ENCODE assay signal across 21 cellular contexts in genomic region chr6:65989676-65990075, GRCh38.
DNase-seq lines count a peak whose midpoint lies in the region; ATAC-seq and TF ChIP-seq lines count a peak whose summit lies in the region.
"Had no signal": no experiment of that assay in that cellular context is flagged by ENCODE, and none has a peak within 500 bp of the region (broad histone marks: within the 10 kb centered on the region; RNA-seq: fewer than 3 reads in every experiment).

No MANE protein-coding gene starts in this region.

- no peaks in the 10 kb centered on the region for H3K27me3 Mint-ChIP-seq in neural progenitor cell (ENCODE audit: insufficient read depth, low read depth)
- H3K27me3 Mint-ChIP-seq: CD4-positive, alpha-beta T cell had no signal

- H3K4me1 ChIP-seq in OCI-LY3 (ENCODE audit: low read length) (no peaks in the 10 kb centered on the region), neural progenitor cell (no peaks in the 10 kb centered on the region)
- H3K4me1 ChIP-seq: BE2C had no signal

- H3K9ac ChIP-seq in OCI-LY3 (ENCODE audit: low read length): no peak overlapping the region
- no peak overlapping the region for H3K9ac ChIP-seq in neural progenitor cell
- H3K9ac ChIP-seq: BLaER1 treated with 17β-estradiol and CSF1 and Interleukin-3, amounts not matched to agents 10 nM and 100 nM; GM23248 had no signal

- H3K9me3 ChIP-seq in OCI-LY3 (ENCODE audit: insufficient read depth, low read length) (no peaks in the 10 kb centered on the region), neural progenitor cell (ENCODE audit: low read depth) (no peaks in the 10 kb centered on the region)
- H3K9me3 ChIP-seq: BE2C had no signal

- no peak overlapping the region for H3K4me3 ChIP-seq in OCI-LY3 (ENCODE audit: low read length)
- no peak overlapping the region for H3K4me3 ChIP-seq in neural progenitor cell
- H3K4me3 ChIP-seq: BLaER1 treated with 17β-estradiol and CSF1 and Interleukin-3, amounts not matched to agents 10 nM and 100 nM; GM12878; GM23248 had no signal

- H3K4me2 ChIP-seq in OCI-LY3 (ENCODE audit: low read length): no peak overlapping the region
- H3K4me2 ChIP-seq in neural progenitor cell: no peak overlapping the region
- H3K4me2 ChIP-seq: BLaER1 treated with 17β-estradiol and CSF1 and Interleukin-3, amounts not matched to agents 10 nM and 100 nM had no signal

- no peaks in the 10 kb centered on the region for H3K4me1 Mint-ChIP-seq in neural progenitor cell
- H3K4me1 Mint-ChIP-seq: CD14-positive monocyte; CD8-positive, alpha-beta memory T cell; H9 had no signal

- H3K27ac ChIP-seq in OCI-LY3 (ENCODE audit: low read length) (no peak overlapping the region), neural progenitor cell (no peak overlapping the region)
- H3K27ac ChIP-seq: 22Rv1; BLaER1 treated with 17β-estradiol and CSF1 and Interleukin-3, amounts not matched to agents 10 nM and 100 nM; GM23248 had no signal

- no peak for TF ChIP-seq CTCF in OCI-LY3 (IDR thresholded peaks at IDR 0.05; ENCODE audit: low read depth, low read length)
- no peak for TF ChIP-seq CTCF in neural progenitor cell (IDR thresholded peaks at IDR 0.05)

- peak overlapping the region; percentile 36; the same call in 1 of the 2 replicates for H2AFZ ChIP-seq in OCI-LY3 (ENCODE audit: low read depth, low read length)
- peak overlapping the region; percentile 10 for H2AFZ ChIP-seq in neural progenitor cell (replicated peaks)
- H2AFZ ChIP-seq: GM23248 had no signal

- H3K36me3 Mint-ChIP-seq in neural progenitor cell: no peaks in the 10 kb centered on the region
- H3K36me3 Mint-ChIP-seq: CD14-positive monocyte; CD8-positive, alpha-beta memory T cell had no signal

- H3K79me2 ChIP-seq in OCI-LY3 (ENCODE audit: low read length): no peaks in the 10 kb centered on the region
- H3K79me2 ChIP-seq in neural progenitor cell (ENCODE audit: low read depth): no peaks in the 10 kb centered on the region

- peak; percentile 24 for DNase-seq in islet precursor cell
- DNase-seq in neural progenitor cell (ENCODE audit: low spot score): no peak
- DNase-seq in H4 (ENCODE audit: low spot score): no peak
- DNase-seq in nucleus accumbens (lab: John Stamatoyannopoulos, UW): no peak
- DNase-seq: AML-193; CD4-positive, alpha-beta T cell; CD8-positive, alpha-beta memory T cell; DMS 273 treated with DMSO at 0.1 percent for 48 hours; DMS79; EL; GDM1; GM23248; H9 had no signal

- H3K4me3 Mint-ChIP-seq in neural progenitor cell: no peak overlapping the region
- H3K4me3 Mint-ChIP-seq: CD14-positive monocyte; CD4-positive, alpha-beta T cell; CD8-positive, alpha-beta memory T cell; H9 had no signal

- H3K9me3 Mint-ChIP-seq in neural progenitor cell: no peaks in the 10 kb centered on the region

- ATAC-seq in HG03159 (IDR thresholded peaks at IDR 0.05; ENCODE audit: unreplicated experiment): no peak
- ATAC-seq: GM12878, HCT116 had no signal

- H3K36me3 ChIP-seq in OCI-LY3 (replicated peaks; ENCODE audit: low read depth, low read length) (no peaks in the 10 kb centered on the region), neural progenitor cell (no peaks in the 10 kb centered on the region)
- H3K36me3 ChIP-seq: BE2C; BLaER1 treated with 17β-estradiol and CSF1 and Interleukin-3, amounts not matched to agents 10 nM and 100 nM had no signal

- no peaks in the 10 kb centered on the region for H4K20me1 ChIP-seq in OCI-LY3 (ENCODE audit: insufficient read depth, low read length)
- H4K20me1 ChIP-seq in neural progenitor cell (ENCODE audit: low read depth): no peaks in the 10 kb centered on the region
- H4K20me1 ChIP-seq: BLaER1 treated with 17β-estradiol and CSF1 and Interleukin-3, amounts not matched to agents 10 nM and 100 nM had no signal

- no peaks in the 10 kb centered on the region for H3F3A ChIP-seq in neural progenitor cell (ENCODE audit: low read depth)

- H3K27ac Mint-ChIP-seq in neural progenitor cell: no peak overlapping the region
- H3K27ac Mint-ChIP-seq: CD14-positive monocyte; CD4-positive, alpha-beta T cell; CD8-positive, alpha-beta memory T cell; H9 had no signal

- H3K27me3 ChIP-seq in OCI-LY3 (ENCODE audit: low read depth, low read length) (no peaks in the 10 kb centered on the region), neural progenitor cell (no peaks in the 10 kb centered on the region)
- H3K27me3 ChIP-seq: BE2C; BLaER1 treated with 17β-estradiol and CSF1 and Interleukin-3, amounts not matched to agents 10 nM and 100 nM had no signal
